In the genomic region with DNA sequence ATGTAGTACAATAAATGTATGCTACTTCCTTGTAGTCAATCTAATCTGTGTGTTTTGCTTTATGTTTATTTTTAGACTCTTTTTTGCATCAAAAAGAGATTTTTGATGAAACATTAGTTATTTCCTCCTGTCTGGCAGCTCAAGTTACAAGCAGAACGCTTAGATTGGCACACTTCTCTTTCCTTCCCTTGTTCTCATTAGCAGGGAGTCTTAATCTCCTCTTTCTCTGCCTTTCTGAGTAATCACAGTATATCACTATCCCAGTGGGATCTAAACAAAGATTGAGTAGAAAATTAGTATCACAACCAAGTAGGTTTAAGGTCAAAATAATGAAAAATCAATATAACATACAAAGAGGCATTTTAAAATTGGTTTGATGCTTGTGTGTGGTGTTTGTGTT, we compare ENCODE assay signal across 22 cellular contexts.
A peak's percentile ranks its signal among the peaks of the same experiment; 100 is the strongest.
DNase-seq lines count a peak whose midpoint lies in the region; ATAC-seq and TF ChIP-seq lines count a peak whose summit lies in the region.
"Had no signal": no experiment of that assay in that cellular context is flagged by ENCODE, and none has a peak within 500 bp of the region (broad histone marks: within the 10 kb centered on the region; RNA-seq: fewer than 3 reads in every experiment).

No MANE protein-coding gene starts in this region.

- H3K9ac ChIP-seq in endodermal cell (ENCODE audit: extremely low read depth, low read length, poor library complexity, severe bottlenecking) (no peak overlapping the region), neural cell (ENCODE audit: low read length) (no peak overlapping the region)

- H2AFZ ChIP-seq in neural cell (ENCODE audit: low read depth, low read length), result no peak overlapping the region

- no peak for TF ChIP-seq RAD21 in neural cell (conservative IDR thresholded peaks at IDR 0.05)

- TF ChIP-seq CTCF in endodermal cell (conservative IDR thresholded peaks at IDR 0.05), result no peak
- no peak for TF ChIP-seq CTCF in neural cell (IDR thresholded peaks at IDR 0.05; ENCODE audit: poor library complexity, severe bottlenecking)

- no peaks in the 10 kb centered on the region for H3F3A ChIP-seq in neural cell (ENCODE audit: insufficient read depth, low read length, poor library complexity, severe bottlenecking)

- peak; percentile 1 for DNase-seq in NCI-H146 (lab: John Stamatoyannopoulos, UW)
- no peak for DNase-seq in NCI-H146 treated with DMSO at 0.1 percent for 48 hours (lab: John Stamatoyannopoulos, UW; ENCODE audit: unreplicated experiment)
- peak; percentile 9 for DNase-seq in COLO829 (ENCODE audit: low spot score)
- DNase-seq in endodermal cell, result no peak
- no peak for DNase-seq in T-cell
- no peak for DNase-seq in NCI-H1092 (lab: John Stamatoyannopoulos, UW)
- DNase-seq: 8988T; AML-193; CD8-positive, alpha-beta memory T cell; DMS79; MG63; NCI-H1417 treated with DMSO at 0.1 percent for 48 hours; NCI-H1930; NCI-H510A treated with DMSO at 0.1 percent for 48 hours; NCI-H774; Peyer's patch had no signal

- H3K4me3 ChIP-seq in endodermal cell (ENCODE audit: low read length) (peak overlapping the region; percentile 24), neural cell (ENCODE audit: low read length) (no peak overlapping the region)
- H3K4me3 ChIP-seq: K562, MG63, Peyer's patch had no signal

- H3K36me3 ChIP-seq in endodermal cell (ENCODE audit: control insufficient read depth, insufficient read depth, low read length) (no peaks in the 10 kb centered on the region), neural cell (ENCODE audit: insufficient read depth, low read length) (no peaks in the 10 kb centered on the region)
- H3K36me3 ChIP-seq: MG63, Peyer's patch had no signal

- no peaks in the 10 kb centered on the region for H3K9me3 ChIP-seq in endodermal cell (ENCODE audit: control insufficient read depth, low read length)
- H3K9me3 ChIP-seq in neural cell (ENCODE audit: low read length), result no peaks in the 10 kb centered on the region
- H3K9me3 ChIP-seq: MG63, Peyer's patch had no signal

- no peak overlapping the region for H3K4me3 Mint-ChIP-seq in endodermal cell
- H3K4me3 Mint-ChIP-seq in T-cell, result no peak overlapping the region
- H3K4me3 Mint-ChIP-seq: CD8-positive, alpha-beta memory T cell had no signal

- 13 to 18% methylated on average over 1 of the region's 1 CpG for WGBS in endodermal cell (ENCODE audit: insufficient coverage in 1 of 2, insufficient read length in 1 of 2), 2 experiments

- peak overlapping the region; percentile 35 for H3K4me2 ChIP-seq in neural cell (ENCODE audit: low read length)

- H3K27ac Mint-ChIP-seq in endodermal cell (no peak overlapping the region), T-cell (no peak overlapping the region)
- H3K27ac Mint-ChIP-seq: CD8-positive, alpha-beta memory T cell had no signal

- H3K9me3 Mint-ChIP-seq in endodermal cell (peaks cover 5% of the 10 kb centered on the region), T-cell (peaks cover 5 to 12% (median 10%) of the 10 kb centered on the region in 3 donors)

- no peaks in the 10 kb centered on the region for H3K9me2 ChIP-seq in neural cell (ENCODE audit: insufficient read depth, low read length)

- H3K27me3 Mint-ChIP-seq in endodermal cell (ENCODE audit: insufficient read depth) (no peaks in the 10 kb centered on the region), T-cell (no peaks in the 10 kb centered on the region)
- H3K27me3 Mint-ChIP-seq: CD8-positive, alpha-beta memory T cell had no signal

- H3K4me1 ChIP-seq in endodermal cell (ENCODE audit: control insufficient read depth, insufficient read depth, low read length), result peaks cover 4% of the 10 kb centered on the region
- H3K4me1 ChIP-seq: Peyer's patch had no signal

- H3K79me2 ChIP-seq in neural cell (replicated peaks; ENCODE audit: insufficient read depth, low read length), result no peaks in the 10 kb centered on the region

- H3K27ac ChIP-seq in endodermal cell (ENCODE audit: low read depth, low read length), result no peak overlapping the region
- H3K27ac ChIP-seq in neural cell (ENCODE audit: low read length), result no peak overlapping the region
- H3K27ac ChIP-seq: C4-2B, Peyer's patch had no signal

- peaks cover 1% of the 10 kb centered on the region for H3K36me3 Mint-ChIP-seq in endodermal cell (ENCODE audit: low read depth)
- no peaks in the 10 kb centered on the region for H3K36me3 Mint-ChIP-seq in T-cell
- H3K36me3 Mint-ChIP-seq: CD8-positive, alpha-beta memory T cell had no signal

- no peak for TF ChIP-seq EP300 in neural cell (conservative IDR thresholded peaks at IDR 0.05; ENCODE audit: poor library complexity, severe bottlenecking)

- no peaks in the 10 kb centered on the region for H4K20me1 ChIP-seq in neural cell (ENCODE audit: insufficient read depth)

- ATAC-seq in T-cell (replicated peaks in 1 of 4), result no peak
- no peak for ATAC-seq in HG03097 (IDR thresholded peaks at IDR 0.05; ENCODE audit: low FRiP score, unreplicated experiment)
- ATAC-seq: HepG2, K562, SK-N-SH treated with all-trans-retinoic acid at 6 μM for 48 hours had no signal

- no peaks in the 10 kb centered on the region for H3K27me3 ChIP-seq in endodermal cell (ENCODE audit: control insufficient read depth, insufficient read depth, low read length, poor library complexity, severe bottlenecking)
- no peaks in the 10 kb centered on the region for H3K27me3 ChIP-seq in neural cell (ENCODE audit: insufficient read depth, low read depth, low read length)
- H3K27me3 ChIP-seq: MG63, Peyer's patch had no signal

- CTCF ChIA-PET in T-cell (lab: Charles Lee), result no interaction called here

- H3K4me1 Mint-ChIP-seq in endodermal cell (peaks cover 23% of the 10 kb centered on the region), T-cell (no peaks in the 10 kb centered on the region)
- H3K4me1 Mint-ChIP-seq: CD8-positive, alpha-beta memory T cell had no signal

- POLR2A ChIA-PET in T-cell (lab: Charles Lee), result no interaction called here

TF ChIP-seq in neural cell, 6 proteins besides CTCF, POLR2A, EP300 and RAD21:
- TF ChIP-seq TAF1 (IDR thresholded peaks at IDR 0.05; ENCODE audit: low read depth) (no peak), EZH2 (IDR thresholded peaks at IDR 0.05; ENCODE audit: borderline replicate concordance, insufficient read depth, low read length, poor library complexity, severe bottlenecking) (no peak), SMC3 (conservative IDR thresholded peaks at IDR 0.05; ENCODE audit: poor library complexity) (no peak), MXI1 (conservative IDR thresholded peaks at IDR 0.05; ENCODE audit: poor library complexity, severe bottlenecking) (no peak), POLR2AphosphoS5 (IDR thresholded peaks at IDR 0.05) (no peak)
- TF ChIP-seq, protein P1, sequence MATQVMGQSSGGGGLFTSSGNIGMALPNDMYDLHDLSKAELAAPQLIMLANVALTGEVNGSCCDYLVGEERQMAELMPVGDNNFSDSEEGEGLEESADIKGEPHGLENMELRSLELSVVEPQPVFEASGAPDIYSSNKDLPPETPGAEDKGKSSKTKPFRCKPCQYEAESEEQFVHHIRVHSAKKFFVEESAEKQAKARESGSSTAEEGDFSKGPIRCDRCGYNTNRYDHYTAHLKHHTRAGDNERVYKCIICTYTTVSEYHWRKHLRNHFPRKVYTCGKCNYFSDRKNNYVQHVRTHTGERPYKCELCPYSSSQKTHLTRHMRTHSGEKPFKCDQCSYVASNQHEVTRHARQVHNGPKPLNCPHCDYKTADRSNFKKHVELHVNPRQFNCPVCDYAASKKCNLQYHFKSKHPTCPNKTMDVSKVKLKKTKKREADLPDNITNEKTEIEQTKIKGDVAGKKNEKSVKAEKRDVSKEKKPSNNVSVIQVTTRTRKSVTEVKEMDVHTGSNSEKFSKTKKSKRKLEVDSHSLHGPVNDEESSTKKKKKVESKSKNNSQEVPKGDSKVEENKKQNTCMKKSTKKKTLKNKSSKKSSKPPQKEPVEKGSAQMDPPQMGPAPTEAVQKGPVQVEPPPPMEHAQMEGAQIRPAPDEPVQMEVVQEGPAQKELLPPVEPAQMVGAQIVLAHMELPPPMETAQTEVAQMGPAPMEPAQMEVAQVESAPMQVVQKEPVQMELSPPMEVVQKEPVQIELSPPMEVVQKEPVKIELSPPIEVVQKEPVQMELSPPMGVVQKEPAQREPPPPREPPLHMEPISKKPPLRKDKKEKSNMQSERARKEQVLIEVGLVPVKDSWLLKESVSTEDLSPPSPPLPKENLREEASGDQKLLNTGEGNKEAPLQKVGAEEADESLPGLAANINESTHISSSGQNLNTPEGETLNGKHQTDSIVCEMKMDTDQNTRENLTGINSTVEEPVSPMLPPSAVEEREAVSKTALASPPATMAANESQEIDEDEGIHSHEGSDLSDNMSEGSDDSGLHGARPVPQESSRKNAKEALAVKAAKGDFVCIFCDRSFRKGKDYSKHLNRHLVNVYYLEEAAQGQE (IDR thresholded peaks at IDR 0.05; ENCODE audit: borderline replicate concordance), result no peak

Comparison
In these comparisons a context has a peak if more than half of its experiments do, and no peak if none do; other contexts are left out.
1. DNase-seq: peak in NCI-H146 (single experiment) and COLO829 (single experiment); none in NCI-H146 treated with DMSO at 0.1 percent for 48 hours (single experiment), endodermal cell (single experiment), T-cell (0 of 34) and NCI-H1092 (single experiment).